Comparison of ENCODE assay signal across 21 cellular contexts in the genomic region with DNA sequence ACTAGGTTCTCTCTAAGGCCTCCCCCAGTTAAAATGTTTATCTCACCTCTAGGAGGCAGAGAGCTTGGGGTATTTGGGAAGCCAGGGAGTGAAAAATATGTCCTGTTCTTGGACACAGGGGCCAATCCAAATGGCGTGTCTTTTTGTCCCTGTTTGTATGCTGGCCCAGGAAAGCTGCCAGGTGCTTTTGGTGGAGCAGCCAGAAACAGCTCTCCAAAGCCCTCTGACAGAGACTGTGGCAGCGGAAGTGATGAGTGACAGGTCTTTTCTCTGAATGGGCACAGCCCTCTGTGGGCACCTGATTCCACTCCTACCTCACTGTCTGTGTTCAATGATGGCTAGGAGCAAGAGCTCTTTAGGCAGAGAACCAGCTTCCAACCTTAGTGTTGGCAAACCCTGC.
DNase-seq lines count a peak whose midpoint lies in the region; ATAC-seq lines count a peak whose summit lies in the region.
"Had no signal": no experiment of that assay in that cellular context is flagged by ENCODE, and none has a peak within 500 bp of the region (broad histone marks: within the 10 kb centered on the region; RNA-seq: fewer than 3 reads in every experiment).

No MANE protein-coding gene starts in this region.

- no peak overlapping the region for H3K27ac Mint-ChIP-seq in stimulated activated naive B cell treated with anti-CD40 and anti-IgM and Interleukin-4, amounts not matched to agents 10 μg/mL and 1 μg/mL and 100 μg/mL, for 72 hours
- H3K27ac Mint-ChIP-seq: effector memory CD8-positive, alpha-beta T cell; naive B cell had no signal

- no peaks in the 10 kb centered on the region for H3K9me3 Mint-ChIP-seq in stimulated activated naive B cell treated with anti-CD40 and anti-IgM and Interleukin-4, amounts not matched to agents 10 μg/mL and 1 μg/mL and 100 μg/mL, for 72 hours
- H3K9me3 Mint-ChIP-seq: H9 had no signal

- H3K4me3 Mint-ChIP-seq in stimulated activated naive B cell treated with anti-CD40 and anti-IgM and Interleukin-4, amounts not matched to agents 10 μg/mL and 1 μg/mL and 100 μg/mL, for 72 hours: no peak overlapping the region
- H3K4me3 Mint-ChIP-seq: effector memory CD8-positive, alpha-beta T cell; H9; naive B cell had no signal

- H3K36me3 Mint-ChIP-seq in stimulated activated naive B cell treated with anti-CD40 and anti-IgM and Interleukin-4, amounts not matched to agents 10 μg/mL and 1 μg/mL and 100 μg/mL, for 72 hours: no peaks in the 10 kb centered on the region
- H3K36me3 Mint-ChIP-seq: brain, naive B cell had no signal

- DNase-seq in DMS153 treated with DMSO at 0.1 percent for 48 hours (lab: John Stamatoyannopoulos, UW; ENCODE audit: unreplicated experiment) (peak; percentile 72), NCI-H1436 (lab: John Stamatoyannopoulos, UW) (peak; percentile 40), NCI-H510A treated with DMSO at 0.1 percent for 48 hours (lab: John Stamatoyannopoulos, UW) (peak; percentile 87), left lobe of liver (ENCODE audit: low spot score) (peak; percentile 66), inferior parietal cortex (ENCODE audit: extremely low spot score) (no peak), NCI-H2081 treated with DMSO at 0.1 percent for 48 hours (lab: John Stamatoyannopoulos, UW) (no peak), mesenteric fat pad (ENCODE audit: low spot score) (no peak)
- no peak for DNase-seq in stimulated activated naive B cell treated with anti-CD40 and anti-IgM and Interleukin-4, amounts not matched to agents 10 μg/mL and 1 μg/mL and 100 μg/mL, for 72 hours
- DNase-seq: ACHN; activated CD4-positive, alpha-beta T cell treated with anti-CD3 and anti-CD28 coated beads, Interleukin-2, amount 50 U/mL, for 4 hours; effector memory CD8-positive, alpha-beta T cell; esophagus squamous epithelium; GDM1; H9; kidney; naive B cell; OCI-M1 had no signal

- ATAC-seq in left lobe of liver: peak; percentile 57
- ATAC-seq in stimulated activated naive B cell treated with anti-CD40 and anti-IgM and Interleukin-4, amounts not matched to agents 10 μg/mL and 1 μg/mL and 100 μg/mL, for 72 hours (replicated peaks): no peak
- ATAC-seq: effector memory CD8-positive, alpha-beta T cell; gastroesophageal sphincter; Right ventricle myocardium inferior; sciatic nerve had no signal

- H3K4me1 Mint-ChIP-seq in stimulated activated naive B cell treated with anti-CD40 and anti-IgM and Interleukin-4, amounts not matched to agents 10 μg/mL and 1 μg/mL and 100 μg/mL, for 72 hours: no peaks in the 10 kb centered on the region
- H3K4me1 Mint-ChIP-seq: naive B cell had no signal

- H3K27me3 Mint-ChIP-seq in stimulated activated naive B cell treated with anti-CD40 and anti-IgM and Interleukin-4, amounts not matched to agents 10 μg/mL and 1 μg/mL and 100 μg/mL, for 72 hours: no peaks in the 10 kb centered on the region

Comparison
In these comparisons a context has a peak if more than half of its experiments do, and no peak if none do; other contexts are left out.
1. DNase-seq: peak in DMS153 treated with DMSO at 0.1 percent for 48 hours (single experiment), NCI-H1436 (single experiment), NCI-H510A treated with DMSO at 0.1 percent for 48 hours (single experiment) and left lobe of liver (single experiment); none in inferior parietal cortex (single experiment), stimulated activated naive B cell treated with anti-CD40 and anti-IgM and Interleukin-4, amounts not matched to agents 10 μg/mL and 1 μg/mL and 100 μg/mL, for 72 hours (single experiment), NCI-H2081 treated with DMSO at 0.1 percent for 48 hours (single experiment) and mesenteric fat pad (single experiment).